Comparison of ENCODE assay signal across 9 cellular contexts in genomic region chr5:177004961-177005360, GRCh38. TPM values are rescaled to one million over a fixed set of nuclear protein-coding genes. Genes with fewer than 3 reads are reported as not detected.
A peak's percentile ranks its signal among the peaks of the same experiment; 100 is the strongest.
DNase-seq lines count a peak whose midpoint lies in the region; ATAC-seq and TF ChIP-seq lines count a peak whose summit lies in the region.
"Had no signal": no experiment of that assay in that cellular context is flagged by ENCODE, and none has a peak within 500 bp of the region (broad histone marks: within the 10 kb centered on the region; RNA-seq: fewer than 3 reads in every experiment).

No MANE protein-coding gene starts in this region.

- no peak overlapping the region for H3K9ac ChIP-seq in iPS-15b (ENCODE audit: low read depth, low read length)

- H3K4me3 Mint-ChIP-seq in activated CD4-positive, alpha-beta T cell treated with anti-CD3 and anti-CD28 coated beads for 36 hours: peak overlapping the region; percentile 87
- H3K4me3 Mint-ChIP-seq in activated CD4-positive, alpha-beta memory T cell treated with anti-CD3 and anti-CD28 coated beads, Interleukin-2, amount 10 ng/mL, durations not matched to agents 7 days and 5 days: peak overlapping the region; percentile 93
- peak overlapping the region; percentile 94 for H3K4me3 Mint-ChIP-seq in stimulated activated effector memory CD8-positive, alpha-beta T cell treated with anti-CD3 and anti-CD28 coated beads, Interleukin-12 subunit alpha, Interleukin-12 subunit beta, amount 100 ng/mL, for 72 hours

- TF ChIP-seq POLR2A in prostate gland (IDR thresholded peaks at IDR 0.05) (no peak), GM18505 (IDR thresholded peaks at IDR 0.05; ENCODE audit: borderline replicate concordance, extremely low read depth, insufficient read depth, insufficient read length) (no peak)

- DNase-seq in activated CD4-positive, alpha-beta T cell treated with anti-CD3 and anti-CD28 coated beads for 36 hours: no peak
- no peak for DNase-seq in activated CD4-positive, alpha-beta T cell treated with anti-CD3 and anti-CD28 coated beads, Interleukin-2, amount 50 U/mL, for 4 hours
- DNase-seq in activated CD4-positive, alpha-beta memory T cell treated with anti-CD3 and anti-CD28 coated beads, Interleukin-2, amount 10 ng/mL, durations not matched to agents 7 days and 5 days: no peak
- no peak for DNase-seq in stimulated activated effector memory CD8-positive, alpha-beta T cell treated with anti-CD3 and anti-CD28 coated beads, Interleukin-12 subunit alpha, Interleukin-12 subunit beta, amount 100 ng/mL, for 72 hours (ENCODE audit: low spot score in 2 of 2)
- no peak for DNase-seq in hippocampal formation (lab: John Stamatoyannopoulos, UW)
- DNase-seq in prostate gland (ENCODE audit: low spot score): no peak
- DNase-seq: stimulated activated CD4-positive, alpha-beta T cell treated with anti-CD3 and anti-CD28 coated beads, Interleukin-4, amount 100 ng/mL, for 4 hours had no signal

- peaks cover 32% of the 10 kb centered on the region for H3K4me1 Mint-ChIP-seq in activated CD4-positive, alpha-beta T cell treated with anti-CD3 and anti-CD28 coated beads for 36 hours
- H3K4me1 Mint-ChIP-seq in activated CD4-positive, alpha-beta memory T cell treated with anti-CD3 and anti-CD28 coated beads, Interleukin-2, amount 10 ng/mL, durations not matched to agents 7 days and 5 days: peaks cover 35% of the 10 kb centered on the region
- H3K4me1 Mint-ChIP-seq in stimulated activated effector memory CD8-positive, alpha-beta T cell treated with anti-CD3 and anti-CD28 coated beads, Interleukin-12 subunit alpha, Interleukin-12 subunit beta, amount 100 ng/mL, for 72 hours: peaks cover 28% of the 10 kb centered on the region

- CTCF ChIA-PET in activated CD4-positive, alpha-beta T cell treated with anti-CD3 and anti-CD28 coated beads for 36 hours (lab: Charles Lee): interaction anchor here (0.6 to 2.3 kb wide), 11 partner anchors 8 to 473 kb away, joined by 3 to 12 read pairs (median 4); partner anchors contain the start of gene ZNF346
- CTCF ChIA-PET in activated CD4-positive, alpha-beta memory T cell treated with anti-CD3 and anti-CD28 coated beads, Interleukin-2, amount 10 ng/mL, durations not matched to agents 7 days and 5 days (lab: Charles Lee): interaction anchor here (1.3 to 2.5 kb wide), 5 partner anchors 8 to 344 kb away, joined by 3 to 16 read pairs (median 8); partner anchors contain the start of gene ZNF346

- 90% methylated on average over 10 of the region's 10 CpGs for WGBS in prostate gland

- H3K27me3 Mint-ChIP-seq in activated CD4-positive, alpha-beta T cell treated with anti-CD3 and anti-CD28 coated beads for 36 hours: no peaks in the 10 kb centered on the region
- H3K27me3 Mint-ChIP-seq in activated CD4-positive, alpha-beta memory T cell treated with anti-CD3 and anti-CD28 coated beads, Interleukin-2, amount 10 ng/mL, durations not matched to agents 7 days and 5 days: no peaks in the 10 kb centered on the region

- H3K27me3 ChIP-seq in iPS-15b (ENCODE audit: control insufficient read depth, insufficient read depth, low read length) (no peaks in the 10 kb centered on the region), prostate gland (replicated peaks; ENCODE audit: insufficient read depth) (no peaks in the 10 kb centered on the region)

- H3K27ac ChIP-seq in prostate gland: no peak overlapping the region

- H3K4me1 ChIP-seq in iPS-15b (ENCODE audit: control insufficient read depth, insufficient read depth, low read length) (peaks cover 3% of the 10 kb centered on the region), prostate gland (replicated peaks) (no peaks in the 10 kb centered on the region)

- intact Hi-C loops in activated CD4-positive, alpha-beta T cell treated with anti-CD3 and anti-CD28 coated beads for 36 hours (cut with DNase I, micrococcal nuclease): loop anchor here (1.0 to 10.0 kb wide), 5 partner anchors 20 to 1197 kb away; partner anchors contain the start of genes FAM193B (in 1 of the 2), GRK6 (in 1 of the 2), HNRNPAB (in 1 of the 2) and PRELID1 (in 1 of the 2)
- intact Hi-C loops in prostate gland (cut with DNase I): no loop called here

- no peaks in the 10 kb centered on the region for H3K9me3 ChIP-seq in iPS-15b (ENCODE audit: control insufficient read depth, insufficient read depth, low read length)
- H3K9me3 ChIP-seq in prostate gland: no peaks in the 10 kb centered on the region

- no peak for TF ChIP-seq CTCF in prostate gland (IDR thresholded peaks at IDR 0.05)

- H3K36me3 ChIP-seq in iPS-15b (ENCODE audit: control insufficient read depth, insufficient read depth, low read length) (no peaks in the 10 kb centered on the region), prostate gland (no peaks in the 10 kb centered on the region)

- no peak overlapping the region for H3K27ac Mint-ChIP-seq in activated CD4-positive, alpha-beta T cell treated with anti-CD3 and anti-CD28 coated beads for 36 hours
- peak overlapping the region; percentile 91 for H3K27ac Mint-ChIP-seq in activated CD4-positive, alpha-beta memory T cell treated with anti-CD3 and anti-CD28 coated beads, Interleukin-2, amount 10 ng/mL, durations not matched to agents 7 days and 5 days
- no peak overlapping the region for H3K27ac Mint-ChIP-seq in stimulated activated effector memory CD8-positive, alpha-beta T cell treated with anti-CD3 and anti-CD28 coated beads, Interleukin-12 subunit alpha, Interleukin-12 subunit beta, amount 100 ng/mL, for 72 hours

- no peak for ATAC-seq in activated CD4-positive, alpha-beta T cell treated with anti-CD3 and anti-CD28 coated beads for 36 hours
- no peak for ATAC-seq in stimulated activated effector memory CD8-positive, alpha-beta T cell treated with anti-CD3 and anti-CD28 coated beads, Interleukin-12 subunit alpha, Interleukin-12 subunit beta, amount 100 ng/mL, for 72 hours
- ATAC-seq in GM18505 (IDR thresholded peaks at IDR 0.05; ENCODE audit: unreplicated experiment): no peak

- H3K9me3 Mint-ChIP-seq in activated CD4-positive, alpha-beta T cell treated with anti-CD3 and anti-CD28 coated beads for 36 hours (ENCODE audit: low read depth): no peaks in the 10 kb centered on the region
- H3K9me3 Mint-ChIP-seq in activated CD4-positive, alpha-beta memory T cell treated with anti-CD3 and anti-CD28 coated beads, Interleukin-2, amount 10 ng/mL, durations not matched to agents 7 days and 5 days: no peaks in the 10 kb centered on the region
- no peaks in the 10 kb centered on the region for H3K9me3 Mint-ChIP-seq in stimulated activated effector memory CD8-positive, alpha-beta T cell treated with anti-CD3 and anti-CD28 coated beads, Interleukin-12 subunit alpha, Interleukin-12 subunit beta, amount 100 ng/mL, for 72 hours

- POLR2A ChIA-PET in activated CD4-positive, alpha-beta T cell treated with anti-CD3 and anti-CD28 coated beads for 36 hours (lab: Charles Lee): interaction anchor here (0.6 to 3.1 kb wide), 3 partner anchors 8 to 31 kb away, joined by 5 to 13 read pairs (median 7); partner anchors contain the start of gene ZNF346
- POLR2A ChIA-PET in activated CD4-positive, alpha-beta memory T cell treated with anti-CD3 and anti-CD28 coated beads, Interleukin-2, amount 10 ng/mL, durations not matched to agents 7 days and 5 days (lab: Charles Lee): interaction anchor here (0.8 to 5.9 kb wide), 6 partner anchors 8 to 344 kb away, joined by 3 to 76 read pairs (median 6); partner anchors contain the start of gene ZNF346

- H3K4me3 ChIP-seq in iPS-15b (ENCODE audit: low read depth, low read length) (peak overlapping the region; percentile 45), prostate gland (no peak overlapping the region)

- H3K36me3 Mint-ChIP-seq in activated CD4-positive, alpha-beta T cell treated with anti-CD3 and anti-CD28 coated beads for 36 hours (ENCODE audit: low read depth): peaks cover 12% of the 10 kb centered on the region
- peaks cover 25% of the 10 kb centered on the region for H3K36me3 Mint-ChIP-seq in activated CD4-positive, alpha-beta memory T cell treated with anti-CD3 and anti-CD28 coated beads, Interleukin-2, amount 10 ng/mL, durations not matched to agents 7 days and 5 days (ENCODE audit: low read depth)
- H3K36me3 Mint-ChIP-seq in stimulated activated effector memory CD8-positive, alpha-beta T cell treated with anti-CD3 and anti-CD28 coated beads, Interleukin-12 subunit alpha, Interleukin-12 subunit beta, amount 100 ng/mL, for 72 hours: peaks cover 34% of the 10 kb centered on the region

RNA-seq across cellular contexts. Expression of gene UIMC1, which starts 1.6 kb away (rescaled TPM):
- 10 to 100 TPM; 50.4 to 53.4 TPM for total RNA-seq in activated CD4-positive, alpha-beta T cell treated with anti-CD3 and anti-CD28 coated beads for 36 hours
- total RNA-seq in activated CD4-positive, alpha-beta memory T cell treated with anti-CD3 and anti-CD28 coated beads, Interleukin-2, amount 10 ng/mL, durations not matched to agents 7 days and 5 days: 10 to 100 TPM; 46.5 to 50.5 TPM
- 10 to 100 TPM; 29.3 to 38.3 TPM for total RNA-seq in prostate gland

RNA-seq across cellular contexts. Expression of gene ZNF346, which starts 17.5 kb away (rescaled TPM):
- 10 to 100 TPM; 16.5 to 23.3 TPM for total RNA-seq in activated CD4-positive, alpha-beta T cell treated with anti-CD3 and anti-CD28 coated beads for 36 hours
- 10 to 100 TPM; 19.5 to 27.2 TPM for total RNA-seq in activated CD4-positive, alpha-beta memory T cell treated with anti-CD3 and anti-CD28 coated beads, Interleukin-2, amount 10 ng/mL, durations not matched to agents 7 days and 5 days
- 10 to 100 TPM; 23.6 to 34.4 TPM for total RNA-seq in prostate gland
